In genomic region chr3:4977001-4977888, GRCh38 we compare ENCODE assay signal across 1 cellular context.
TF ChIP-seq lines count a peak whose summit lies in the region.

No MANE protein-coding gene starts in this region.

TF ChIP-seq in K562, 482 proteins besides CTCF, POLR2A, EP300 and RAD21 (continued from another document):
- TF ChIP-seq, protein P1, sequence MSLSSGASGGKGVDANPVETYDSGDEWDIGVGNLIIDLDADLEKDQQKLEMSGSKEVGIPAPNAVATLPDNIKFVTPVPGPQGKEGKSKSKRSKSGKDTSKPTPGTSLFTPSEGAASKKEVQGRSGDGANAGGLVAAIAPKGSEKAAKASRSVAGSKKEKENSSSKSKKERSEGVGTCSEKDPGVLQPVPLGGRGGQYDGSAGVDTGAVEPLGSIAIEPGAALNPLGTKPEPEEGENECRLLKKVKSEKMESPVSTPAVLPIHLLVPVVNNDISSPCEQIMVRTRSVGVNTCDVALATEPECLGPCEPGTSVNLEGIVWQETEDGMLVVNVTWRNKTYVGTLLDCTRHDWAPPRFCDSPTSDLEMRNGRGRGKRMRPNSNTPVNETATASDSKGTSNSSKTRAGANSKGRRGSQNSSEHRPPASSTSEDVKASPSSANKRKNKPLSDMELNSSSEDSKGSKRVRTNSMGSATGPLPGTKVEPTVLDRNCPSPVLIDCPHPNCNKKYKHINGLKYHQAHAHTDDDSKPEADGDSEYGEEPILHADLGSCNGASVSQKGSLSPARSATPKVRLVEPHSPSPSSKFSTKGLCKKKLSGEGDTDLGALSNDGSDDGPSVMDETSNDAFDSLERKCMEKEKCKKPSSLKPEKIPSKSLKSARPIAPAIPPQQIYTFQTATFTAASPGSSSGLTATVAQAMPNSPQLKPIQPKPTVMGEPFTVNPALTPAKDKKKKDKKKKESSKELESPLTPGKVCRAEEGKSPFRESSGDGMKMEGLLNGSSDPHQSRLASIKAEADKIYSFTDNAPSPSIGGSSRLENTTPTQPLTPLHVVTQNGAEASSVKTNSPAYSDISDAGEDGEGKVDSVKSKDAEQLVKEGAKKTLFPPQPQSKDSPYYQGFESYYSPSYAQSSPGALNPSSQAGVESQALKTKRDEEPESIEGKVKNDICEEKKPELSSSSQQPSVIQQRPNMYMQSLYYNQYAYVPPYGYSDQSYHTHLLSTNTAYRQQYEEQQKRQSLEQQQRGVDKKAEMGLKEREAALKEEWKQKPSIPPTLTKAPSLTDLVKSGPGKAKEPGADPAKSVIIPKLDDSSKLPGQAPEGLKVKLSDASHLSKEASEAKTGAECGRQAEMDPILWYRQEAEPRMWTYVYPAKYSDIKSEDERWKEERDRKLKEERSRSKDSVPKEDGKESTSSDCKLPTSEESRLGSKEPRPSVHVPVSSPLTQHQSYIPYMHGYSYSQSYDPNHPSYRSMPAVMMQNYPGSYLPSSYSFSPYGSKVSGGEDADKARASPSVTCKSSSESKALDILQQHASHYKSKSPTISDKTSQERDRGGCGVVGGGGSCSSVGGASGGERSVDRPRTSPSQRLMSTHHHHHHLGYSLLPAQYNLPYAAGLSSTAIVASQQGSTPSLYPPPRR (CRISPR knock-in tag; IDR thresholded peaks at IDR 0.05; ENCODE audit: borderline replicate concordance), result 0 out of 2 replicates have a peak, but pooled peaks have one; percentile 52
- TF ChIP-seq NRF1 (conservative IDR thresholded peaks at IDR 0.05 in 1 of 2, IDR thresholded peaks at IDR 0.05 in 1 of 2), result peak in 1 of 2 experiments; percentile 10; a peak in 1 of 4 replicates
- TF ChIP-seq ZNF583 (CRISPR knock-in tag; IDR thresholded peaks at IDR 0.05), result 0 out of 2 replicates have a peak, but pooled peaks have one; percentile 68
- TF ChIP-seq NCOA1 (IDR thresholded peaks at IDR 0.05; ENCODE audit: low read depth), result peak; percentile 75
- TF ChIP-seq, protein P2, sequence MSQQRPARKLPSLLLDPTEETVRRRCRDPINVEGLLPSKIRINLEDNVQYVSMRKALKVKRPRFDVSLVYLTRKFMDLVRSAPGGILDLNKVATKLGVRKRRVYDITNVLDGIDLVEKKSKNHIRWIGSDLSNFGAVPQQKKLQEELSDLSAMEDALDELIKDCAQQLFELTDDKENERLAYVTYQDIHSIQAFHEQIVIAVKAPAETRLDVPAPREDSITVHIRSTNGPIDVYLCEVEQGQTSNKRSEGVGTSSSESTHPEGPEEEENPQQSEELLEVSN (IDR thresholded peaks at IDR 0.05; ENCODE audit: borderline replicate concordance in 1 of 2, extremely low read depth in 1 of 2, insufficient read depth in 1 of 2, insufficient read length in 1 of 2, low read depth in 1 of 2, low read length in 1 of 2, poor library complexity in 1 of 2, severe bottlenecking in 1 of 2), result peak; percentile 22 to 65
- no peak for TF ChIP-seq DIDO1 (tag; IDR thresholded peaks at IDR 0.05; ENCODE audit: low read depth)
- TF ChIP-seq USF2 (CRISPR knock-in tag; IDR thresholded peaks at IDR 0.05), result no peak
- TF ChIP-seq CREB1 (IDR thresholded peaks at IDR 0.05), result peak; percentile 15; the same call in 1 of the 2 replicates
- no peak for TF ChIP-seq CREB1 (CRISPR knock-in tag; IDR thresholded peaks at IDR 0.05)
- TF ChIP-seq, protein P3, sequence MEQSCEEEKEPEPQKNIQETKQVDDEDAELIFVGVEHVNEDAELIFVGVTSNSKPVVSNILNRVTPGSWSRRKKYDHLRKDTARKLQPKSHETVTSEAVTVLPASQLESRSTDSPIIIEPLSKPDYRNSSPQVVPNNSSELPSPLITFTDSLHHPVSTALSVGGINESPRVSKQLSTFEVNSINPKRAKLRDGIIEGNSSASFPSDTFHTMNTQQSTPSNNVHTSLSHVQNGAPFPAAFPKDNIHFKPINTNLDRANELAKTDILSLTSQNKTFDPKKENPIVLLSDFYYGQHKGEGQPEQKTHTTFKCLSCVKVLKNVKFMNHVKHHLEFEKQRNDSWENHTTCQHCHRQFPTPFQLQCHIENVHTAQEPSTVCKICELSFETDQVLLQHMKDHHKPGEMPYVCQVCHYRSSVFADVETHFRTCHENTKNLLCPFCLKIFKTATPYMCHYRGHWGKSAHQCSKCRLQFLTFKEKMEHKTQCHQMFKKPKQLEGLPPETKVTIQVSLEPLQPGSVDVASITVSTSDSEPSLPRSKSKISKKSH (CRISPR knock-in tag; IDR thresholded peaks at IDR 0.05), result no peak
- TF ChIP-seq LCOR (CRISPR knock-in tag; IDR thresholded peaks at IDR 0.05), result peak; percentile 91; the same call in 1 of the 2 replicates
- TF ChIP-seq NEUROD1 (IDR thresholded peaks at IDR 0.05; ENCODE audit: borderline replicate concordance, low read depth, low read length, partially characterized antibody), result peak; percentile 84
- no peak for TF ChIP-seq SP1 (CRISPR knock-in tag; IDR thresholded peaks at IDR 0.05)
- TF ChIP-seq YY1 (IDR thresholded peaks at IDR 0.05; ENCODE audit: borderline replicate concordance in 1 of 3, control insufficient read depth in 1 of 3, extremely low read depth in 1 of 3, insufficient read depth in 3 of 3, insufficient read length in 1 of 3, insufficient replicate concordance in 2 of 3, low read depth in 1 of 3, low read length in 2 of 3), result peak in 1 of 3 experiments; percentile 8
TF ChIP-seq in K562: peak in this region for 173.
